Comparison of ENCODE assay signal across 8 cellular contexts in genomic region chr1:190373705-190374336, GRCh38.
DNase-seq lines count a peak whose midpoint lies in the region; FAIRE-seq and TF ChIP-seq lines count a peak whose summit lies in the region.

No MANE protein-coding gene starts in this region.

- H3K4me3 ChIP-seq in stomach (no peak overlapping the region), ovary (no peak overlapping the region)

- CTCF ChIA-PET in HEK293T (lab: Yijun Ruan, JAX): interaction anchor here (0.5 to 1.6 kb wide), 2 partner anchors 110 to 665 kb away, joined by 3 read pairs; no protein-coding TSS in a partner anchor

- TF ChIP-seq EP300 in stomach (IDR thresholded peaks at IDR 0.05) (no peak), ovary (IDR thresholded peaks at IDR 0.05) (no peak)

- H3K36me3 ChIP-seq in stomach (no peaks in the 10 kb centered on the region), ovary (no peaks in the 10 kb centered on the region)

- peak; percentile 74 for TF ChIP-seq CTCF in GM10266 (IDR thresholded peaks at IDR 0.05; ENCODE audit: control insufficient read depth, insufficient read depth, low read depth, missing control alignments)
- TF ChIP-seq CTCF in stomach (IDR thresholded peaks at IDR 0.05): peak in 3 of 7 experiments; percentile 10 to 33 (median 30)
- TF ChIP-seq CTCF in ovary (IDR thresholded peaks at IDR 0.05): no peak

- 17 to 46% (median 18%) methylated on average over 2 of the region's 2 CpGs for WGBS in stomach, 5 donors
- 58 to 77% (median 62%) methylated on average over 2 of the region's 2 CpGs for WGBS in ovary, 3 donors

- peak; percentile 9 for DNase-seq in GM10266 (ENCODE audit: extremely low spot score)
- peak; percentile 34 for DNase-seq in HEK293T (ENCODE audit: extremely low spot score)
- DNase-seq in NCI-H226: peak; percentile 6
- peak; percentile 16 to 34 for DNase-seq in erythroblast (lab: John Stamatoyannopoulos, UW)
- no peak for DNase-seq in HTR-8/SVneo (ENCODE audit: insufficient read length, low spot score)
- no peak for DNase-seq in head of caudate nucleus
- DNase-seq in stomach: no peak
- DNase-seq in ovary: no peak

- TF ChIP-seq POLR2A in erythroblast (IDR thresholded peaks at IDR 0.05; ENCODE audit: low read length) (no peak), stomach (IDR thresholded peaks at IDR 0.05) (no peak), ovary (IDR thresholded peaks at IDR 0.05) (no peak)

- POLR2A ChIA-PET in HEK293T (lab: Yijun Ruan, JAX): interaction anchor here (0.6 kb wide), 1 partner anchor 105 kb away, joined by 3 read pairs; no protein-coding TSS in a partner anchor

- no peaks in the 10 kb centered on the region for H3K9me3 ChIP-seq in stomach
- H3K9me3 ChIP-seq in ovary: no peaks in the 10 kb centered on the region

- H3K27me3 ChIP-seq in stomach (no peaks in the 10 kb centered on the region), ovary (no peaks in the 10 kb centered on the region)

- H3K4me1 ChIP-seq in stomach (no peaks in the 10 kb centered on the region), ovary (ENCODE audit: insufficient read depth) (no peaks in the 10 kb centered on the region)

- FAIRE-seq in HTR-8/SVneo (lab: Jason Lieb, UNC): no peak

- intact Hi-C loops in head of caudate nucleus (cut with DNase I) (no loop called here), stomach (cut with DNase I; ENCODE audit: low total_unique reads) (no loop called here), ovary (cut with DNase I) (no loop called here)

- H3K27ac ChIP-seq in stomach (no peak overlapping the region), ovary (no peak overlapping the region)

TF ChIP-seq in HEK293T, 16 proteins besides CTCF, POLR2A, EP300 and RAD21:
- TF ChIP-seq ELF4 (IDR thresholded peaks at IDR 0.05) (no peak), NFRKB (IDR thresholded peaks at IDR 0.05) (no peak), FOXA1 (IDR thresholded peaks at IDR 0.05) (no peak), FOXK2 (IDR thresholded peaks at IDR 0.05) (no peak), BHLHE40 (IDR thresholded peaks at IDR 0.05; ENCODE audit: borderline replicate concordance) (no peak), ARNT (IDR thresholded peaks at IDR 0.05) (no peak), L3MBTL2 (conservative IDR thresholded peaks at IDR 0.05) (no peak), CTBP1 (IDR thresholded peaks at IDR 0.05; ENCODE audit: borderline replicate concordance) (no peak), SP1 (IDR thresholded peaks at IDR 0.05) (no peak), TARDBP (IDR thresholded peaks at IDR 0.05) (no peak), HDGF (IDR thresholded peaks at IDR 0.05; ENCODE audit: borderline replicate concordance) (no peak), LEF1 (IDR thresholded peaks at IDR 0.05; ENCODE audit: borderline replicate concordance) (no peak), PKNOX1 (IDR thresholded peaks at IDR 0.05) (no peak), ZNF384 (IDR thresholded peaks at IDR 0.05) (no peak), FOXM1 (IDR thresholded peaks at IDR 0.05; ENCODE audit: borderline replicate concordance) (no peak)

Comparison
In these comparisons a context has a peak if more than half of its experiments do, and no peak if none do; other contexts are left out.
1. DNase-seq: peak in GM10266 (single experiment), HEK293T (single experiment), NCI-H226 (single experiment) and erythroblast (2 of 2); none in HTR-8/SVneo (single experiment), head of caudate nucleus (0 of 42), stomach (single experiment) and ovary (0 of 5).